ENCODE assay signal across 8 cellular contexts in genomic region chr17:42832934-42833770, GRCh38. TPM values are rescaled to one million over a fixed set of nuclear protein-coding genes. Genes with fewer than 3 reads are reported as not detected.
DNase-seq lines count a peak whose midpoint lies in the region; ATAC-seq lines count a peak whose summit lies in the region.

PSME3 (plus strand) TSS chr17:42833397; CDS start chr17:42833632, 235 bp downstream.

- intact Hi-C loops in activated T-helper 2 cell treated with anti-CD3 and anti-CD28 coated beads, Interferon-gamma antibody, Interleukin-2, Interleukin-4, amounts not matched to agents 10 μg/mL and 5 μg/mL and 100 μg/mL, durations not matched to agents 14 hours and 24 hours and 36 hours (cut with micrococcal nuclease): loop anchor here (1.0 kb wide), 1 partner anchor 9 kb away; the partner anchor contains the start of gene BECN1

- H3K4me1 Mint-ChIP-seq in activated T-helper 2 cell treated with anti-CD3 and anti-CD28 coated beads, Interferon-gamma antibody, Interleukin-2, Interleukin-4, amounts not matched to agents 10 μg/mL and 5 μg/mL and 100 μg/mL, durations not matched to agents 14 hours and 24 hours and 36 hours (ENCODE audit: low read depth): peaks cover 24% of the 10 kb centered on the region
- peaks cover 20 to 22% of the 10 kb centered on the region in 2 donors for H3K4me1 Mint-ChIP-seq in natural killer cell treated with Interleukin-12 subunit alpha and Interleukin-12 subunit beta and Interleukin-15 and Interleukin-18, amount 100 ng/mL, for 72 hours (ENCODE audit: low read depth in 2 of 2)

- peak within 1 kb of the TSS; percentile 98 for H3K27ac Mint-ChIP-seq in activated T-helper 2 cell treated with anti-CD3 and anti-CD28 coated beads, Interferon-gamma antibody, Interleukin-2, Interleukin-4, amounts not matched to agents 10 μg/mL and 5 μg/mL and 100 μg/mL, durations not matched to agents 14 hours and 24 hours and 36 hours
- peak within 1 kb of the TSS; percentile 96 to 97 for H3K27ac Mint-ChIP-seq in natural killer cell treated with Interleukin-12 subunit alpha and Interleukin-12 subunit beta and Interleukin-15 and Interleukin-18, amount 100 ng/mL, for 72 hours

- H3K4me3 Mint-ChIP-seq in activated T-helper 2 cell treated with anti-CD3 and anti-CD28 coated beads, Interferon-gamma antibody, Interleukin-2, Interleukin-4, amounts not matched to agents 10 μg/mL and 5 μg/mL and 100 μg/mL, durations not matched to agents 14 hours and 24 hours and 36 hours (ENCODE audit: low read depth): peak within 1 kb of the TSS; percentile 92
- H3K4me3 Mint-ChIP-seq in natural killer cell treated with Interleukin-12 subunit alpha and Interleukin-12 subunit beta and Interleukin-15 and Interleukin-18, amount 100 ng/mL, for 72 hours: peak within 1 kb of the TSS; percentile 92

- DNase-seq in Daoy (ENCODE audit: low read depth): peak; percentile 93
- peak; percentile 76 to 80 for DNase-seq in Kasumi-1 (lab: John Stamatoyannopoulos, UW)
- peak; percentile 93 for DNase-seq in RPMI8226
- DNase-seq in activated T-helper 2 cell treated with anti-CD3 and anti-CD28 coated beads, Interferon-gamma antibody, Interleukin-2, Interleukin-4, amounts not matched to agents 10 μg/mL and 5 μg/mL and 100 μg/mL, durations not matched to agents 14 hours and 24 hours and 36 hours (ENCODE audit: low spot score): peak; percentile 90
- DNase-seq in fibroblast of peridontal ligament (ENCODE audit: extremely low read depth): peak; percentile 83
- DNase-seq in natural killer cell treated with Interleukin-12 subunit alpha and Interleukin-12 subunit beta and Interleukin-15 and Interleukin-18, amount 100 ng/mL, for 72 hours (ENCODE audit: low spot score): peak; percentile 93
- DNase-seq in stimulated activated naive CD8-positive, alpha-beta T cell treated with anti-CD3 and anti-CD28 coated beads, Interleukin-15, Interleukin-2, amounts not matched to agents 100 U/mL and 50 U/mL, for 24 hours: peak; percentile 94

- ATAC-seq in GM21825 (IDR thresholded peaks at IDR 0.05; ENCODE audit: unreplicated experiment): peak; percentile 86
- ATAC-seq in natural killer cell treated with Interleukin-12 subunit alpha and Interleukin-12 subunit beta and Interleukin-15 and Interleukin-18, amount 100 ng/mL, for 72 hours: peak; percentile 95 to 96
- ATAC-seq in stimulated activated naive CD8-positive, alpha-beta T cell treated with anti-CD3 and anti-CD28 coated beads, Interleukin-15, Interleukin-2, amounts not matched to agents 100 U/mL and 50 U/mL, for 24 hours: peak; percentile 87

- H3K27me3 Mint-ChIP-seq in activated T-helper 2 cell treated with anti-CD3 and anti-CD28 coated beads, Interferon-gamma antibody, Interleukin-2, Interleukin-4, amounts not matched to agents 10 μg/mL and 5 μg/mL and 100 μg/mL, durations not matched to agents 14 hours and 24 hours and 36 hours (ENCODE audit: low read depth): peaks cover 2% of the 10 kb centered on the region
- H3K27me3 Mint-ChIP-seq in natural killer cell treated with Interleukin-12 subunit alpha and Interleukin-12 subunit beta and Interleukin-15 and Interleukin-18, amount 100 ng/mL, for 72 hours: peaks cover 0 to 7% of the 10 kb centered on the region in 2 donors

- H3K9me3 Mint-ChIP-seq in activated T-helper 2 cell treated with anti-CD3 and anti-CD28 coated beads, Interferon-gamma antibody, Interleukin-2, Interleukin-4, amounts not matched to agents 10 μg/mL and 5 μg/mL and 100 μg/mL, durations not matched to agents 14 hours and 24 hours and 36 hours: no peaks in the 10 kb centered on the region
- H3K9me3 Mint-ChIP-seq in natural killer cell treated with Interleukin-12 subunit alpha and Interleukin-12 subunit beta and Interleukin-15 and Interleukin-18, amount 100 ng/mL, for 72 hours: no peaks in the 10 kb centered on the region

- peaks cover 40% of the 10 kb centered on the region for H3K36me3 Mint-ChIP-seq in activated T-helper 2 cell treated with anti-CD3 and anti-CD28 coated beads, Interferon-gamma antibody, Interleukin-2, Interleukin-4, amounts not matched to agents 10 μg/mL and 5 μg/mL and 100 μg/mL, durations not matched to agents 14 hours and 24 hours and 36 hours (ENCODE audit: low read depth)
- peaks cover 5% of the 10 kb centered on the region for H3K36me3 Mint-ChIP-seq in natural killer cell treated with Interleukin-12 subunit alpha and Interleukin-12 subunit beta and Interleukin-15 and Interleukin-18, amount 100 ng/mL, for 72 hours

RNA-seq across cellular contexts. Expression of gene PSME3, which starts in this region (rescaled TPM):
- 118 and 159 TPM in 2 replicates for total RNA-seq in Daoy (2014; rRNA removed; shearing (Covaris generic))
- 172 TPM in 2 replicates for total RNA-seq in activated T-helper 2 cell treated with anti-CD3 and anti-CD28 coated beads, Interferon-gamma antibody, Interleukin-2, Interleukin-4, amounts not matched to agents 10 μg/mL and 5 μg/mL and 100 μg/mL, durations not matched to agents 14 hours and 24 hours and 36 hours
- total RNA-seq in natural killer cell treated with Interleukin-12 subunit alpha and Interleukin-12 subunit beta and Interleukin-15 and Interleukin-18, amount 100 ng/mL, for 72 hours: 100 to 1,000 TPM; 152 to 251 TPM

Comparison
In these comparisons a context has a peak if more than half of its experiments do, and no peak if none do; other contexts are left out.
1. Peak in every context shown above with its lines: DNase-seq and ATAC-seq.